Comparison of ENCODE assay signal across 8 cellular contexts in the genomic region with DNA sequence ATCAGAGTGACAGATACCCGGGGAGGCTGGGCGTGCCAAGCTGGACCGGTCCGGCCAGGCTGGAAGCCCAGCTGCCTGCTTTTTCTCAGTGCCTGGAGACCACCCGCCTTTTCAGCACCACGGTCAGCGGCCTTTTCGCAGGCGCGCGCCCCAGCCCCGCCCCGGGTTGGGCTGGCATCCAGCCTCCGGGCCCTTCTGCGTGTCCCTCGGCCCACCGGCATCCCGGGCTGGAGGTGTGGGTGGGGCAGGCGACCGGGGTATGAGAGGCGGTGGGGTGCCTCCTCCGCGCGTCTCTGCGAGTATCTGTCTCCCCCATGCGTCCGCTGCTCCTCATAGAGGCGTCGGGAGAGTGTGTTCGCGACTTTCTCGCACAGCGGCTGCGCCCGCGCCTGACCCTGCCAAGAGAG.
DNase-seq lines count a peak whose midpoint lies in the region; ATAC-seq and TF ChIP-seq lines count a peak whose summit lies in the region.

No MANE protein-coding gene starts in this region.

- intact Hi-C loops in natural killer cell (cut with micrococcal nuclease): no loop called here

- no peaks in the 10 kb centered on the region for H3K4me1 Mint-ChIP-seq in natural killer cell

- peak in 3 of 4 experiments; percentile 7 to 20 (median 11) for DNase-seq in activated CD4-positive, CD25-positive, alpha-beta regulatory T cell (lab: John Stamatoyannopoulos, UW)
- DNase-seq in activated CD4-positive, CD25-positive, alpha-beta regulatory T cell treated with anti-CD3 and anti-CD28 coated beads, Interleukin-2, amount 50 U/mL, for 72 hours: peak; percentile 41
- peak; percentile 60 for DNase-seq in dermis blood vessel endothelial cell
- peak; percentile 48 for DNase-seq in natural killer cell
- DNase-seq in NCI-H446 treated with DMSO at 0.1 percent for 48 hours (lab: John Stamatoyannopoulos, UW): no peak

- no peak overlapping the region for H3K27ac Mint-ChIP-seq in natural killer cell

- peaks cover 39 to 40% of the 10 kb centered on the region in 2 donors for H3K27me3 Mint-ChIP-seq in natural killer cell (ENCODE audit: low read depth in 2 of 2)

- no peaks in the 10 kb centered on the region for H3K36me3 Mint-ChIP-seq in natural killer cell

- no peak for TF ChIP-seq CTCF in natural killer cell (IDR thresholded peaks at IDR 0.05)

- H3K9me3 Mint-ChIP-seq in natural killer cell: no peaks in the 10 kb centered on the region

- no peak overlapping the region for H3K4me3 Mint-ChIP-seq in natural killer cell

- ATAC-seq in activated CD4-positive, CD25-positive, alpha-beta regulatory T cell treated with anti-CD3 and anti-CD28 coated beads, Interleukin-2, amount 50 U/mL, for 24 hours: no peak
- peak in 2 of 3 donors; percentile 71 to 77 for ATAC-seq in natural killer cell
- no peak for ATAC-seq in GM18517 (IDR thresholded peaks at IDR 0.05; ENCODE audit: unreplicated experiment)
- ATAC-seq in GM19395 (IDR thresholded peaks at IDR 0.05; ENCODE audit: unreplicated experiment): no peak

Comparison
In these comparisons a context has a peak if more than half of its experiments do, and no peak if none do; other contexts are left out.
1. ATAC-seq: peak in natural killer cell (2 of 3); none in activated CD4-positive, CD25-positive, alpha-beta regulatory T cell treated with anti-CD3 and anti-CD28 coated beads, Interleukin-2, amount 50 U/mL, for 24 hours (0 of 2), GM18517 (single experiment) and GM19395 (single experiment).